ENCODE assay signal across 13 cellular contexts in genomic region chr1:209107535-209107934, GRCh38.
DNase-seq lines count a peak whose midpoint lies in the region; ATAC-seq lines count a peak whose summit lies in the region.
"Had no signal": no experiment of that assay in that cellular context is flagged by ENCODE, and none has a peak within 500 bp of the region (broad histone marks: within the 10 kb centered on the region; RNA-seq: fewer than 3 reads in every experiment).

No MANE protein-coding gene starts in this region.

- no peak overlapping the region for H3K4me3 ChIP-seq in effector memory CD4-positive, alpha-beta T cell (ENCODE audit: insufficient read depth, low read depth, low read length, poor library complexity, severe bottlenecking)
- no peak overlapping the region for H3K4me3 ChIP-seq in Karpas-422 (ENCODE audit: low read length)
- H3K4me3 ChIP-seq: esophagus squamous epithelium, vagina had no signal

- no peaks in the 10 kb centered on the region for H3K9me2 ChIP-seq in Karpas-422 (replicated peaks; ENCODE audit: insufficient read depth, low read length)

- H3K4me2 ChIP-seq in Karpas-422 (ENCODE audit: low read depth, low read length, poor library complexity, severe bottlenecking) = no peak overlapping the region

- no peak for DNase-seq in effector memory CD4-positive, alpha-beta T cell
- no peak for DNase-seq in Karpas-422
- DNase-seq in activated naive CD4-positive, alpha-beta T cell treated with Interleukin-2 at 50 U/mL for 16 hours = no peak
- DNase-seq: activated CD8-positive, alpha-beta T cell treated with anti-CD3 and anti-CD28 coated beads, Interleukin-2, amount 10 ng/mL, durations not matched to agents 7 days and 5 days; activated naive CD8-positive, alpha-beta T cell treated with anti-CD3 and anti-CD28 coated beads for 36 hours; esophagus squamous epithelium; T1000 had no signal

- H3K9ac ChIP-seq in Karpas-422 (ENCODE audit: low read length) = no peak overlapping the region

- H4K20me1 ChIP-seq in Karpas-422 (ENCODE audit: insufficient read depth, low read depth, low read length) = no peaks in the 10 kb centered on the region

- H3K27me3 ChIP-seq in effector memory CD4-positive, alpha-beta T cell (replicated peaks; ENCODE audit: control insufficient read depth, insufficient read depth, low read length, poor library complexity, severe bottlenecking) = no peaks in the 10 kb centered on the region
- no peaks in the 10 kb centered on the region for H3K27me3 ChIP-seq in Karpas-422 (ENCODE audit: low read length)
- H3K27me3 ChIP-seq: vagina had no signal

- no peaks in the 10 kb centered on the region for H3K4me1 ChIP-seq in effector memory CD4-positive, alpha-beta T cell (ENCODE audit: control insufficient read depth, insufficient read depth, low read length, poor library complexity, severe bottlenecking)
- no peaks in the 10 kb centered on the region for H3K4me1 ChIP-seq in Karpas-422 (ENCODE audit: low read length)
- H3K4me1 ChIP-seq: esophagus squamous epithelium, vagina had no signal

- H3K36me3 ChIP-seq in effector memory CD4-positive, alpha-beta T cell (ENCODE audit: control insufficient read depth, insufficient read depth, low read length) = no peaks in the 10 kb centered on the region
- H3K36me3 ChIP-seq in Karpas-422 (ENCODE audit: insufficient read depth, low read length) = no peaks in the 10 kb centered on the region
- H3K36me3 ChIP-seq: esophagus squamous epithelium, vagina had no signal

- no peak overlapping the region for H2AFZ ChIP-seq in Karpas-422 (ENCODE audit: low read length)

- no peaks in the 10 kb centered on the region for H3K79me2 ChIP-seq in Karpas-422 (ENCODE audit: low read length)

- ATAC-seq in GM18498 (IDR thresholded peaks at IDR 0.05; ENCODE audit: unreplicated experiment) = peak; percentile 72
- ATAC-seq in GM19467 (IDR thresholded peaks at IDR 0.05; ENCODE audit: unreplicated experiment) = peak; percentile 67
- peak; percentile 49 for ATAC-seq in HG02798 (IDR thresholded peaks at IDR 0.05; ENCODE audit: poor library complexity, unreplicated experiment)
- ATAC-seq in HG03439 (IDR thresholded peaks at IDR 0.05; ENCODE audit: unreplicated experiment) = peak; percentile 46
- ATAC-seq in HG03039 (IDR thresholded peaks at IDR 0.05; ENCODE audit: unreplicated experiment) = no peak
- ATAC-seq: activated CD8-positive, alpha-beta T cell treated with anti-CD3 and anti-CD28 coated beads, Interleukin-2, amount 10 ng/mL, durations not matched to agents 7 days and 5 days had no signal

- no peak overlapping the region for H3K27ac ChIP-seq in effector memory CD4-positive, alpha-beta T cell (ENCODE audit: insufficient read depth, low read length, poor library complexity, severe bottlenecking)
- H3K27ac ChIP-seq in Karpas-422 (ENCODE audit: low read length) = no peak overlapping the region
- H3K27ac ChIP-seq: vagina had no signal

- H3K9me3 ChIP-seq in effector memory CD4-positive, alpha-beta T cell (ENCODE audit: control insufficient read depth, low read length) = no peaks in the 10 kb centered on the region
- no peaks in the 10 kb centered on the region for H3K9me3 ChIP-seq in Karpas-422 (ENCODE audit: low read length)
- H3K9me3 ChIP-seq: esophagus squamous epithelium, vagina had no signal
